Comparison of ENCODE assay signal across 8 cellular contexts in the genomic region with DNA sequence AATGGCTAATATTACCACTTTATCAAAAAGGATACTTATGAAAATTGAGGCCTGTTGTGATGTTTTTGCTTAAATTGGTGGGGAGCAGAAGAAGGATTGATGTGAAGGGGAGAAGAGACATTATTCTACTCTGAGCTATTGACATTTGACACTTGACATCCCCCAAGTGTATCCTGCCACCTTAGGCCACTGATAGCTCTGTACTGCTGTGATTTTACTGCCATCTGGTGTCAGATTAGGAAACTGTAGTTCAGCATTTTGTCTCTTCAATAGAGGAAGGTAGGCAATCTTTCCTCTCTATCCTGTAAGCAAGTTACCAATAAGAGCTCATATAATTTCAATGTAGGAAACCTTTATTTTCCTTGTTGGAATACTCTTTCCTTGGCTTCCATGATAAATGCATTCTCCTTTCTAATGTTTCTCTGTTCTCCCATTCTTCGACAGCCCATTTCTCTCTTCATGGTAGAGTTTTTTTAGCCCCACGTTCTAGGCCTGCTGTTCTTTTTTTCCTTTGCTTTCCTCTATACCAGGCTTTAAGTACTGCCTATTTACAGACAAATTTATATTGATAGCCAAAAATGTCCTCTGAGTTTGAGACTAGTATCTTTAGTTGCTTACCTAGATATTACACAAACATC. TPM values are rescaled to one million over a fixed set of nuclear protein-coding genes. Genes with fewer than 3 reads are reported as not detected.
DNase-seq lines count a peak whose midpoint lies in the region; ATAC-seq and TF ChIP-seq lines count a peak whose summit lies in the region.

No MANE protein-coding gene starts in this region.

- no peak for TF ChIP-seq POLR2A in stomach (IDR thresholded peaks at IDR 0.05)

- H3K27ac ChIP-seq in stomach, result no peak overlapping the region

- H3K9me3 ChIP-seq in stomach, result no peaks in the 10 kb centered on the region

- peaks cover 0 to 29% (median 25%) of the 10 kb centered on the region in 4 donors for H3K36me3 ChIP-seq in stomach

- no peaks in the 10 kb centered on the region for H3K27me3 ChIP-seq in stomach

- intact Hi-C loops in stomach (cut with DNase I; ENCODE audit: low total_unique reads), result no loop called here

- peak; percentile 90 for ATAC-seq in GM21423 (IDR thresholded peaks at IDR 0.05; ENCODE audit: unreplicated experiment)
- ATAC-seq in HG03558 (IDR thresholded peaks at IDR 0.05; ENCODE audit: extremely low read depth, unreplicated experiment), result peak; percentile 92

- H3K4me3 ChIP-seq in stomach, result no peak overlapping the region

- TF ChIP-seq CTCF in stomach (IDR thresholded peaks at IDR 0.05), result peak in 5 of 7 experiments; percentile 33 to 64 (median 47)

- WGBS in stomach, 5 donors, result 80 to 92% (median 88%) methylated on average over 2 of the region's 2 CpGs

- peak; percentile 18 for DNase-seq in activated CD8-positive, alpha-beta memory T cell treated with anti-CD3 and anti-CD28 coated beads, Interleukin-2, amount 50 U/mL, for 4 hours
- DNase-seq in activated CD8-positive, alpha-beta memory T cell treated with anti-CD3 and anti-CD28 coated beads, Interleukin-2, amount 50 U/mL, for 48 hours, result no peak
- DNase-seq in NCI-H510A treated with DMSO at 0.1 percent for 48 hours (lab: John Stamatoyannopoulos, UW), result peak; percentile 70
- peak; percentile 57 for DNase-seq in astrocyte of the hippocampus (ENCODE audit: low read depth, low spot score)
- peak; percentile 68 for DNase-seq in iPS-NIHi11 (ENCODE audit: low spot score)
- no peak for DNase-seq in stomach

- H3K4me1 ChIP-seq in stomach, result no peaks in the 10 kb centered on the region

- TF ChIP-seq EP300 in stomach (IDR thresholded peaks at IDR 0.05), result no peak

RNA-seq across cellular contexts. Expression of gene PPHLN1, which starts 46.3 kb away (rescaled TPM):
- total RNA-seq in stomach, result 100 to 1,000 TPM in 2 of 5 donors, 10 to 100 TPM in 3; 29.8 to 213 (median 99.5) TPM
- 10 to 100 TPM; 23.5 to 29.6 (median 26.3) TPM for polyA plus RNA-seq in stomach

RNA-seq across cellular contexts. Expression of gene ZCRB1, which starts 46.4 kb away (rescaled TPM):
- 10 to 100 TPM in 3 of 5 donors, 1 to 10 TPM in 1, under 1 TPM in 1; 0.58 to 46.1 (median 20.0) TPM for total RNA-seq in stomach
- polyA plus RNA-seq in stomach, result 10 to 100 TPM; 46.6 to 97.5 (median 48.3) TPM

Comparison
In these comparisons a context has a peak if more than half of its experiments do, and no peak if none do; other contexts are left out.
1. DNase-seq: peak in activated CD8-positive, alpha-beta memory T cell treated with anti-CD3 and anti-CD28 coated beads, Interleukin-2, amount 50 U/mL, for 4 hours (single experiment), NCI-H510A treated with DMSO at 0.1 percent for 48 hours (single experiment), astrocyte of the hippocampus (single experiment) and iPS-NIHi11 (single experiment); none in activated CD8-positive, alpha-beta memory T cell treated with anti-CD3 and anti-CD28 coated beads, Interleukin-2, amount 50 U/mL, for 48 hours (single experiment) and stomach (single experiment).